8 cellular contexts compared by ENCODE assay signal in the genomic region with DNA sequence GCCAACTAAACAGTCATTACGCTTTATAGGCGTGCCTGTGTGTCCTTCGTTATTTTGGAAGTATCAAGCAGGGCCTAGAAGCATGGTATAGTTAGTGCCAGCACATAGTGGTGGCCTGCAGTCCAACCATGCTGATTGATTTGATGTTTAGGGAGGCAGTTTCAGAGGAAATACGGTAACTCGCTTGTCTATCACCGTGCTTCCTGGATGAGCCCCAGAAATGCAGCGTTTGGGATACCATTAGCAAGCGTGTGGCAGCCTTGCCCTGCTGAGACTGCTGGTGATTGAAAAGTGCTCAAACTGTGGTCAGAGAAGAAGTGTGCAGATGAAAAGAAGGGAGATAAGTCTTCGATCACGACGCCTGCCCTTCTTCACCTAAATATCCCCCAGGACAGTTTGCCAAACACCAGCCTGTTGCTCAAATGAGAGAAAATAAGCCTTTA.
A peak's percentile ranks its signal among the peaks of the same experiment; 100 is the strongest.
DNase-seq lines count a peak whose midpoint lies in the region; ATAC-seq and TF ChIP-seq lines count a peak whose summit lies in the region.

No MANE protein-coding gene starts in this region.

- no peak overlapping the region for H3K27ac Mint-ChIP-seq in T-helper 17 cell

- H3K79me2 ChIP-seq in osteoblast (ENCODE audit: insufficient read depth, low read length), result no peaks in the 10 kb centered on the region

- peaks cover 85% of the 10 kb centered on the region for H3K27me3 Mint-ChIP-seq in T-helper 17 cell

- peaks cover 9% of the 10 kb centered on the region for H3K4me1 Mint-ChIP-seq in T-helper 17 cell

- H3K4me1 ChIP-seq in osteoblast (ENCODE audit: insufficient read depth, low read length), result peaks cover 39% of the 10 kb centered on the region

- no peaks in the 10 kb centered on the region for H3K9me3 ChIP-seq in T-helper 17 cell (ENCODE audit: control insufficient read depth, low read length, poor library complexity, severe bottlenecking)
- H3K9me3 ChIP-seq in osteoblast (ENCODE audit: low read depth, low read length), result no peaks in the 10 kb centered on the region

- peak overlapping the region; percentile 74 for H3K4me3 Mint-ChIP-seq in T-helper 17 cell

- H3K36me3 ChIP-seq in osteoblast (ENCODE audit: insufficient read depth, low read length), result no peaks in the 10 kb centered on the region

- H3K4me3 ChIP-seq in HL-60 (replicated peaks; ENCODE audit: insufficient read depth, low read length) (peak overlapping the region; percentile 36), fibroblast of villous mesenchyme (ENCODE audit: low read depth, low read length) (peak overlapping the region; percentile 54), osteoblast (ENCODE audit: insufficient read depth, low read length) (peak overlapping the region; percentile 69)

- peak overlapping the region; percentile 89 for H3K4me2 ChIP-seq in osteoblast (ENCODE audit: insufficient read depth, low read length)

- H3K36me3 Mint-ChIP-seq in T-helper 17 cell (ENCODE audit: low read depth), result peaks cover 4% of the 10 kb centered on the region

- DNase-seq in NCI-H2107 treated with DMSO at 0.1 percent for 48 hours (lab: John Stamatoyannopoulos, UW; ENCODE audit: unreplicated experiment) (peak; percentile 6), NCI-H2107 (lab: John Stamatoyannopoulos, UW) (no peak), HL-60 (ENCODE audit: low read depth in 1 of 2, low spot score in 1 of 2) (no peak), T-helper 17 cell (no peak), fibroblast of villous mesenchyme (ENCODE audit: low read depth) (peak; percentile 85), osteoblast (ENCODE audit: insufficient read length, low spot score, missing footprints) (no peak), mesenteric fat pad (ENCODE audit: low spot score) (no peak), DMS114 treated with DMSO at 0.1 percent for 48 hours (lab: John Stamatoyannopoulos, UW; ENCODE audit: unreplicated experiment) (no peak)

- H2AFZ ChIP-seq in osteoblast (ENCODE audit: low read length), result peak overlapping the region; percentile 91

- no peaks in the 10 kb centered on the region for H4K20me1 ChIP-seq in osteoblast (ENCODE audit: insufficient read depth, low read length)

- no peak for TF ChIP-seq CTCF in HL-60 (IDR thresholded peaks at IDR 0.05; ENCODE audit: insufficient read depth, low read length)
- no peak for TF ChIP-seq CTCF in fibroblast of villous mesenchyme (IDR thresholded peaks at IDR 0.05; ENCODE audit: insufficient read depth, low read depth, low read length)
- no peak for TF ChIP-seq CTCF in osteoblast (IDR thresholded peaks at IDR 0.05; ENCODE audit: extremely low read depth, low read depth, low read length)

- H3K27me3 ChIP-seq in HL-60 (ENCODE audit: insufficient read depth, poor library complexity, severe bottlenecking), result peaks cover 27% of the 10 kb centered on the region
- H3K27me3 ChIP-seq in osteoblast (ENCODE audit: insufficient read depth, low read length), result no peaks in the 10 kb centered on the region

- ATAC-seq in T-helper 17 cell, result no peak

- no peak overlapping the region for H3K27ac ChIP-seq in HL-60 (replicated peaks)
- H3K27ac ChIP-seq in osteoblast (ENCODE audit: low read depth, low read length), result peak overlapping the region; percentile 71

Comparison
In these comparisons a context has a peak if more than half of its experiments do, and no peak if none do; other contexts are left out.
1. DNase-seq: peak in NCI-H2107 treated with DMSO at 0.1 percent for 48 hours (single experiment) and fibroblast of villous mesenchyme (single experiment); none in NCI-H2107 (single experiment), HL-60 (0 of 2), T-helper 17 cell (0 of 3), osteoblast (single experiment), mesenteric fat pad (single experiment) and DMS114 treated with DMSO at 0.1 percent for 48 hours (single experiment).
2. Peak in every context shown above with its lines, with median percentiles within 50 percentile points of each other: H3K4me3 ChIP-seq.